Comparison of ENCODE assay signal across 8 cellular contexts in the genomic region with DNA sequence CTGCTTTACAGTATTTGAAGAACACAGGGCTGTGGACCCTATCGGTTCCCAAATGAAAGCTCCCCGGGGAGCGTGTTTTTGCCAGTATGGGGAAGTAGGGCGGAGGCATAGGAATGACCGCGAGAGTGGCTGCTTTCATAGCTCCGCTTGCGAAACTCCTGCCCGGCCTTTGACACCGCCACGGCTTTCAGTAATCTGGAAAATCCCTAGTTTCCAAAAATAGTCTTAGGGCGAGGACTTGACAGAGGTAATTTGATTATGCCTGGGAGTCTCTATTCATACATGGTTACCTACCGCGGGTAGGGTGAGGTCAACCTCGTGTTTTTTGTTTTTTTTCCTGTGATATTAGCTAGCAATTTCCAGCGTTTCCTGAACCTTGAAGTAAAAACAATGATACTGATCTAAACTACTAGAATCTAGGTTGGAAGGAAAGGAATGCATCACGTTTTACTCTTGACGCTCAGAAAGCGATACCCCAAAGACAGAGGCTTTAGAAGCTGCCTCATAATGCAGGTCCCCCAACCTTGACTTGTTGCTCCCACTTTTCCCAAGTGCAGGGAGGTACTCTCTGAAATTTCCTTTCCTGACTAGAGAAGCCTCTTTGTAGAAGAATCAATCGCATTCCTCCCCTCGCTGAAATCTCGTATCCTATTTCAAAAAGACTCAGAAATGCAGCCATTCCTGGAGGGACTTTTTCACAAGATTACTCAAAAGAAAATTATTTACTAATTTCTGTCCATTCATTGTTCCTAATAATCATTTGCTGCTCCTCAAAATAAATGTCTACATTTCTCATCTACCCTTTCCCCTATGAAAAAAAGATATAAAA. TPM values are rescaled to one million over a fixed set of nuclear protein-coding genes. Genes with fewer than 3 reads are reported as not detected.
DNase-seq lines count a peak whose midpoint lies in the region; ATAC-seq and TF ChIP-seq lines count a peak whose summit lies in the region.

No MANE protein-coding gene starts in this region.

- in situ Hi-C loops in G401 (cut with HindIII; ENCODE audit: low sequenced_read_pairs): no loop called here

- peak; percentile 50 for ATAC-seq in GM21717 (IDR thresholded peaks at IDR 0.05; ENCODE audit: unreplicated experiment)

- DNase-seq in G401 (ENCODE audit: low spot score) (peak; percentile 69), HuH-7.5 (ENCODE audit: low spot score) (peak; percentile 68), SHP77 (lab: John Stamatoyannopoulos, UW) (peak; percentile 38 to 44), hepatic stellate cell (ENCODE audit: low spot score) (peak; percentile 82), retinal pigment epithelial cell (ENCODE audit: low read depth) (peak; percentile 84), NCI-H1048 (lab: John Stamatoyannopoulos, UW) (no peak)

- no peak for TF ChIP-seq CTCF in retinal pigment epithelial cell (conservative IDR thresholded peaks at IDR 0.05; ENCODE audit: low read depth, low read length)

- H3K4me3 ChIP-seq in retinal pigment epithelial cell (ENCODE audit: low read length): peak overlapping the region; percentile 82

- peak overlapping the region; percentile 96 for H3K27ac ChIP-seq in angular gyrus (ENCODE audit: low read depth, low read length)

RNA-seq across cellular contexts. Expression of gene CCNL1, which starts 0.9 kb away (rescaled TPM):
- 55.3 and 87.5 TPM in 2 replicates for total RNA-seq in G401 (2014; rRNA removed; shearing (Covaris generic))
